ENCODE assay signal across 18 cellular contexts in genomic region chr6:14258117-14258516, GRCh38.
DNase-seq lines count a peak whose midpoint lies in the region; ATAC-seq, FAIRE-seq and TF ChIP-seq lines count a peak whose summit lies in the region.
"Had no signal": no experiment of that assay in that cellular context is flagged by ENCODE, and none has a peak within 500 bp of the region (broad histone marks: within the 10 kb centered on the region; RNA-seq: fewer than 3 reads in every experiment).

No MANE protein-coding gene starts in this region.

- no peaks in the 10 kb centered on the region for H4K20me1 ChIP-seq in GM23248 (ENCODE audit: insufficient read depth)
- H4K20me1 ChIP-seq: BLaER1 treated with 17β-estradiol and CSF1 and Interleukin-3, amounts not matched to agents 10 nM and 100 nM had no signal

- DNase-seq in GM23248 = peak; percentile 22
- peak in 1 of 6 donors; percentile 16 for DNase-seq in pancreas
- no peak for DNase-seq in type B pancreatic cell (ENCODE audit: extremely low spot score, unreplicated experiment)
- DNase-seq in NCI-H2107 treated with DMSO at 0.1 percent for 48 hours (lab: John Stamatoyannopoulos, UW; ENCODE audit: unreplicated experiment) = no peak
- DNase-seq: Calu3; CD8-positive, alpha-beta T cell; DMS79 treated with DMSO at 0.1 percent for 48 hours; GF-D8; H7; HFFc6; IMR-90 had no signal

- H3K36me3 Mint-ChIP-seq in brain = no peaks in the 10 kb centered on the region
- H3K36me3 Mint-ChIP-seq in type B pancreatic cell = no peaks in the 10 kb centered on the region
- H3K36me3 Mint-ChIP-seq: CD8-positive, alpha-beta T cell had no signal

- in situ Hi-C loops in GM23248 (cut with MboI) = no loop called here

- H3K4me2 ChIP-seq in GM23248 (ENCODE audit: unreplicated experiment) = no peak overlapping the region
- H3K4me2 ChIP-seq: BLaER1 treated with 17β-estradiol and CSF1 and Interleukin-3, amounts not matched to agents 10 nM and 100 nM had no signal

- no peak for TF ChIP-seq CTCF in brain (conservative IDR thresholded peaks at IDR 0.05)
- no peak for TF ChIP-seq CTCF in pancreas (IDR thresholded peaks at IDR 0.05)
- TF ChIP-seq CTCF in type B pancreatic cell (conservative IDR thresholded peaks at IDR 0.05) = no peak

- H3K27me3 ChIP-seq in GM23248 (replicated peaks; ENCODE audit: insufficient read depth) (no peaks in the 10 kb centered on the region), pancreas (peaks cover 0 to 3% (median 0%) of the 10 kb centered on the region in 4 donors)
- H3K27me3 ChIP-seq: BLaER1 treated with 17β-estradiol and CSF1 and Interleukin-3, amounts not matched to agents 10 nM and 100 nM had no signal

- H3K27me3 Mint-ChIP-seq in brain (peaks cover 16% of the 10 kb centered on the region), type B pancreatic cell (no peaks in the 10 kb centered on the region)
- H3K27me3 Mint-ChIP-seq: B cell had no signal

- no peaks in the 10 kb centered on the region for H3F3A ChIP-seq in GM23248 (ENCODE audit: insufficient read depth)

- no peak overlapping the region for H3K9ac ChIP-seq in GM23248
- H3K9ac ChIP-seq: BLaER1 treated with 17β-estradiol and CSF1 and Interleukin-3, amounts not matched to agents 10 nM and 100 nM had no signal

- H3K9me2 ChIP-seq in GM23248 (ENCODE audit: insufficient read depth) = no peaks in the 10 kb centered on the region

- H3K9me3 Mint-ChIP-seq in brain (peaks cover 5 to 24% (median 10%) of the 10 kb centered on the region in 5 experiments), type B pancreatic cell (peaks cover 10% of the 10 kb centered on the region)

- H3K27ac ChIP-seq in GM23248 (no peak overlapping the region), KOPT-K1 (ENCODE audit: low read depth, low read length, poor library complexity, severe bottlenecking) (peak overlapping the region; percentile 61), pancreas (no peak overlapping the region)
- H3K27ac ChIP-seq: BLaER1 treated with 17β-estradiol and CSF1 and Interleukin-3, amounts not matched to agents 10 nM and 100 nM had no signal

- WGBS in GM23248 (ENCODE audit: low coverage in 1 of 2, low lambda C conversion rate in 2 of 2, missing lambda C conversion rate in 2 of 2), 2 experiments = 46 to 51% methylated on average over 2 of the region's 2 CpGs
- WGBS in pancreas, 2 donors = 20 to 27% methylated on average over 2 of the region's 2 CpGs

- H3K9me3 ChIP-seq in GM23248 (ENCODE audit: low read depth) (peaks cover 2% of the 10 kb centered on the region), KOPT-K1 (ENCODE audit: insufficient read depth, low read length, poor library complexity, severe bottlenecking) (peaks cover 6% of the 10 kb centered on the region), pancreas (no peaks in the 10 kb centered on the region)

- FAIRE-seq in pancreas (lab: Jason Lieb, UNC) = no peak
- FAIRE-seq: HTR-8/SVneo had no signal

- no peak overlapping the region for H3K4me3 ChIP-seq in GM23248
- H3K4me3 ChIP-seq in pancreas = no peak overlapping the region
- H3K4me3 ChIP-seq: BLaER1 treated with 17β-estradiol and CSF1 and Interleukin-3, amounts not matched to agents 10 nM and 100 nM had no signal

- peak overlapping the region in 3 of 5 experiments; percentile 41 to 80 (median 59) for H3K27ac Mint-ChIP-seq in brain
- no peak overlapping the region for H3K27ac Mint-ChIP-seq in type B pancreatic cell
- H3K27ac Mint-ChIP-seq: B cell; CD8-positive, alpha-beta T cell; HFFc6 had no signal

- H3K4me3 Mint-ChIP-seq in brain (no peak overlapping the region), type B pancreatic cell (no peak overlapping the region)
- H3K4me3 Mint-ChIP-seq: B cell; CD8-positive, alpha-beta T cell; HFFc6 had no signal

- no peaks in the 10 kb centered on the region for H3K36me3 ChIP-seq in GM23248 (ENCODE audit: low read depth)
- no peaks in the 10 kb centered on the region for H3K36me3 ChIP-seq in KOPT-K1 (ENCODE audit: insufficient read depth, low read length)
- H3K36me3 ChIP-seq in pancreas = no peaks in the 10 kb centered on the region
- H3K36me3 ChIP-seq: BLaER1 treated with 17β-estradiol and CSF1 and Interleukin-3, amounts not matched to agents 10 nM and 100 nM had no signal

- H3K4me1 Mint-ChIP-seq in brain (peaks cover 29% of the 10 kb centered on the region), type B pancreatic cell (ENCODE audit: unreplicated experiment) (peaks cover 19% of the 10 kb centered on the region)

- ATAC-seq in pancreas (peak in 3 of 4 donors; percentile 43 to 69 (median 53)), HG02759 (IDR thresholded peaks at IDR 0.05; ENCODE audit: unreplicated experiment) (no peak)
- ATAC-seq: CD8-positive, alpha-beta T cell; HCT116 had no signal

- intact Hi-C loops in pancreas (cut with DNase I) = no loop called here

- H3K79me2 ChIP-seq in GM23248 (ENCODE audit: insufficient read depth) = no peaks in the 10 kb centered on the region

- H2AFZ ChIP-seq in GM23248 = no peak overlapping the region

- H3K4me1 ChIP-seq in GM23248 (ENCODE audit: insufficient read depth) = no peaks in the 10 kb centered on the region
- H3K4me1 ChIP-seq in pancreas = no peaks in the 10 kb centered on the region
